ENCODE assay signal across 10 cellular contexts in genomic region chr17:50272246-50272645, GRCh38. TPM values are rescaled to one million over a fixed set of nuclear protein-coding genes. Genes with fewer than 3 reads are reported as not detected.
DNase-seq lines count a peak whose midpoint lies in the region; ATAC-seq, FAIRE-seq and TF ChIP-seq lines count a peak whose summit lies in the region.
"Had no signal": no experiment of that assay in that cellular context is flagged by ENCODE, and none has a peak within 500 bp of the region (broad histone marks: within the 10 kb centered on the region; RNA-seq: fewer than 3 reads in every experiment).

No MANE protein-coding gene starts in this region.

- BruUV-seq in HepG2 (replicated peaks; lab: Mats Ljungman, UMichigan): no TSS peak

- H3K4me2 ChIP-seq in HepG2 (ENCODE audit: low read depth, low read length): peak overlapping the region; percentile 61; the same call in 1 of the 2 replicates

- no peaks in the 10 kb centered on the region for H4K20me1 ChIP-seq in HepG2 (ENCODE audit: insufficient read depth, low read length)

- H3K4me3 ChIP-seq in adipocyte (ENCODE audit: low read length) (peak overlapping the region; percentile 78), HepG2 (replicated peaks in 1 of 3; ENCODE audit: insufficient read depth in 1 of 3, low read depth in 2 of 3, low read length in 3 of 3) (peak overlapping the region in 1 of 3 experiments; percentile 45; a peak in 1 of 6 replicates), subcutaneous abdominal adipose tissue (ENCODE audit: low read depth in 1 of 5, low read length in 5 of 5) (peak overlapping the region in 4 of 5 donors; percentile 60 to 75 (median 73))

- peaks cover 24% of the 10 kb centered on the region for H3K27me3 Mint-ChIP-seq in T-helper 1 cell treated with Interleukin-12 subunit alpha and Interleukin-12 subunit beta and Interleukin-4 antibody, amounts not matched to agents 30 μg/mL and 1 μg/mL, for 36 hours (ENCODE audit: low read depth)

- H2AFZ ChIP-seq in HepG2 (ENCODE audit: low read length): peak overlapping the region; percentile 20

- H3K27me3 ChIP-seq in adipocyte (replicated peaks; ENCODE audit: control insufficient read depth, insufficient read depth, low read length) (no peaks in the 10 kb centered on the region), HepG2 (ENCODE audit: control insufficient read depth in 1 of 2, insufficient read depth in 2 of 2, low read length in 2 of 2) (peaks cover 10 to 73% of the 10 kb centered on the region in 2 experiments; a peak in 4 of 5 replicates), subcutaneous abdominal adipose tissue (ENCODE audit: control insufficient read depth in 5 of 5, insufficient read depth in 4 of 5, low read length in 5 of 5) (peaks cover 12 to 32% (median 21%) of the 10 kb centered on the region in 5 donors)

- TF ChIP-seq POLR2A in HepG2 (IDR thresholded peaks at IDR 0.05; ENCODE audit: insufficient read depth in 1 of 2, low read depth in 2 of 2, low read length in 2 of 2): no peak
- no peak for TF ChIP-seq POLR2A in GM18505 (IDR thresholded peaks at IDR 0.05; ENCODE audit: borderline replicate concordance, extremely low read depth, insufficient read depth, insufficient read length)

- H3K4me1 ChIP-seq in adipocyte (ENCODE audit: control insufficient read depth, insufficient read depth, low read length): peaks cover 52% of the 10 kb centered on the region
- peaks cover 27% of the 10 kb centered on the region for H3K4me1 ChIP-seq in HepG2 (ENCODE audit: insufficient read depth, low read length)
- H3K4me1 ChIP-seq in subcutaneous abdominal adipose tissue (ENCODE audit: control insufficient read depth in 5 of 5, insufficient read depth in 5 of 5, low read length in 5 of 5): peaks cover 0 to 23% (median 21%) of the 10 kb centered on the region in 5 donors

- in situ Hi-C loops in HepG2 (cut with HindIII; ENCODE audit: extremely low pct_ligation_motif_present, low pct_unique_long_range_greater_than_20kb): loop anchor here (5.0 kb wide), 1 partner anchor 65 kb away; no protein-coding TSS in a partner anchor

- 16% methylated on average over 7 of the region's 7 CpGs for WGBS in HepG2 (ENCODE audit: low lambda C conversion rate)

- no peak for TF ChIP-seq RAD21 in HepG2 (CRISPR knock-in tag; IDR thresholded peaks at IDR 0.05)

- ATAC-seq in HepG2: no peak
- ATAC-seq in GM19351 (IDR thresholded peaks at IDR 0.05; ENCODE audit: unreplicated experiment): no peak
- no peak for ATAC-seq in GM18505 (IDR thresholded peaks at IDR 0.05; ENCODE audit: unreplicated experiment)

- H3K36me3 Mint-ChIP-seq in T-helper 1 cell treated with Interleukin-12 subunit alpha and Interleukin-12 subunit beta and Interleukin-4 antibody, amounts not matched to agents 30 μg/mL and 1 μg/mL, for 36 hours (ENCODE audit: low read depth): peaks cover 2% of the 10 kb centered on the region

- POLR2A ChIA-PET in HepG2 (lab: Yijun Ruan, JAX): no interaction called here

- H3K9me3 ChIP-seq in adipocyte (ENCODE audit: control insufficient read depth, low read length) (no peaks in the 10 kb centered on the region), HepG2 (ENCODE audit: low read length) (no peaks in the 10 kb centered on the region), subcutaneous abdominal adipose tissue (ENCODE audit: control insufficient read depth in 5 of 5, low read length in 5 of 5) (no peaks in the 10 kb centered on the region)

- no peaks in the 10 kb centered on the region for H3K79me2 ChIP-seq in HepG2 (ENCODE audit: insufficient read depth, low read length)

- no peaks in the 10 kb centered on the region for H3K9me3 Mint-ChIP-seq in T-helper 1 cell treated with Interleukin-12 subunit alpha and Interleukin-12 subunit beta and Interleukin-4 antibody, amounts not matched to agents 30 μg/mL and 1 μg/mL, for 36 hours

- H3K4me1 Mint-ChIP-seq in T-helper 1 cell treated with Interleukin-12 subunit alpha and Interleukin-12 subunit beta and Interleukin-4 antibody, amounts not matched to agents 30 μg/mL and 1 μg/mL, for 36 hours (ENCODE audit: low read depth): peaks cover 18% of the 10 kb centered on the region

- peak overlapping the region; percentile 94 for H3K4me3 Mint-ChIP-seq in T-helper 1 cell treated with Interleukin-12 subunit alpha and Interleukin-12 subunit beta and Interleukin-4 antibody, amounts not matched to agents 30 μg/mL and 1 μg/mL, for 36 hours

- DNase-seq in T-helper 1 cell (no peak), adipocyte (ENCODE audit: low read depth) (no peak), HepG2 (ENCODE audit: low spot score) (no peak), C1 segment of cervical spinal cord (lab: John Stamatoyannopoulos, UW) (no peak)
- DNase-seq: KG1 had no signal

- CTCF ChIA-PET in HepG2 (lab: Yijun Ruan, JAX; ENCODE audit: low intra/inter-chr PET ratio, low total read pairs): interaction anchor here (3.0 to 10.8 kb wide), 2 partner anchors 25 to 72 kb away, joined by 17 to 301 read pairs; partner anchors contain the start of gene COL1A1

- TF ChIP-seq EP300 in HepG2 (IDR thresholded peaks at IDR 0.05; ENCODE audit: low read depth in 2 of 2, low read length in 2 of 2) (no peak), HepG2 (CRISPR knock-in tag; IDR thresholded peaks at IDR 0.05; ENCODE audit: borderline replicate concordance) (no peak)

- intact Hi-C loops in HepG2 (cut with micrococcal nuclease; ENCODE audit: unreplicated experiment): no loop called here

- no peak for FAIRE-seq in HepG2 (lab: Jason Lieb, UNC)
- FAIRE-seq: TTC549 had no signal

- no peaks in the 10 kb centered on the region for H3K36me3 ChIP-seq in adipocyte (ENCODE audit: control insufficient read depth, insufficient read depth, low read length, severe bottlenecking)
- no peaks in the 10 kb centered on the region for H3K36me3 ChIP-seq in HepG2 (replicated peaks in 1 of 2; ENCODE audit: control insufficient read depth in 1 of 2, insufficient read depth in 2 of 2, low read length in 2 of 2)
- no peaks in the 10 kb centered on the region for H3K36me3 ChIP-seq in subcutaneous abdominal adipose tissue (ENCODE audit: control insufficient read depth in 5 of 5, insufficient read depth in 5 of 5, low read length in 5 of 5)

- H3K9ac ChIP-seq in adipocyte (ENCODE audit: low read length) (peak overlapping the region; percentile 89), HepG2 (ENCODE audit: insufficient read depth, low read depth, low read length) (no peak overlapping the region), subcutaneous abdominal adipose tissue (ENCODE audit: low read length in 5 of 5) (peak overlapping the region in 3 of 5 donors; percentile 66 to 73 (median 71))

- H3K27ac ChIP-seq in HepG2 (ENCODE audit: extremely low read length, insufficient read depth, low read length) (no peak overlapping the region), subcutaneous abdominal adipose tissue (ENCODE audit: low read depth, low read length) (peak overlapping the region; percentile 5)

- peak overlapping the region; percentile 80 for H3K27ac Mint-ChIP-seq in T-helper 1 cell treated with Interleukin-12 subunit alpha and Interleukin-12 subunit beta and Interleukin-4 antibody, amounts not matched to agents 30 μg/mL and 1 μg/mL, for 36 hours

- no peak for TF ChIP-seq CTCF in HepG2 (CRISPR knock-in tag; IDR thresholded peaks at IDR 0.05)

TF ChIP-seq in HepG2, 621 proteins besides CTCF, POLR2A, EP300 and RAD21 (continues in another document):
- no peak for TF ChIP-seq ZNF101 (CRISPR knock-in tag; IDR thresholded peaks at IDR 0.05; ENCODE audit: borderline replicate concordance, low read depth)

RNA-seq across cellular contexts. Expression of gene TMEM92, which starts 2.0 kb away (rescaled TPM):
- total RNA-seq in HepG2 (2016; rRNA removed; fragmentation: Illumina TruSeq; extraction: Trizol): not detected in 2 replicates
- total RNA-seq in HepG2 (2016; cell fraction: cytosol; rRNA removed; fragmentation: Illumina TruSeq; extraction: Trizol; ENCODE audit: low read depth): not detected in 2 replicates
- not detected in 2 replicates for total RNA-seq in HepG2 (2016; cell fraction: insoluble cytoplasmic fraction; rRNA removed; fragmentation: Illumina TruSeq; extraction: Trizol)
- 0.14 TPM in 1 of 2 replicates, not detected in the other for total RNA-seq in HepG2 (2016; cell fraction: membrane; rRNA removed; fragmentation: Illumina TruSeq; extraction: Trizol)
- total RNA-seq in HepG2 (2016; cell fraction: nucleus; rRNA removed; fragmentation: Illumina TruSeq; extraction: Trizol): not detected in 2 replicates
- polyA plus RNA-seq in HepG2 (2011; rRNA removed): 0.07 and 0.10 TPM in 2 replicates
- polyA plus RNA-seq in HepG2 (2011; cell fraction: cytosol; rRNA removed): 0.25 and 0.47 TPM in 2 replicates
- polyA plus RNA-seq in HepG2 (2011; cell fraction: nucleus; rRNA removed): 0.07 and 0.08 TPM in 2 replicates
- 0.11 and 0.31 TPM in 2 replicates for polyA plus RNA-seq in HepG2 (2012)
- 0.05 and 0.06 TPM in 2 replicates for polyA plus RNA-seq in HepG2 (2016; cell fraction: cytosol; fragmentation: Illumina TruSeq; extraction: Trizol; ENCODE audit: low read depth)
- not detected in 2 replicates for polyA plus RNA-seq in HepG2 (2016; cell fraction: insoluble cytoplasmic fraction; fragmentation: Illumina TruSeq; extraction: Trizol; ENCODE audit: low read depth)
- 0.23 TPM in 1 of 2 replicates, not detected in the other for polyA plus RNA-seq in HepG2 (2016; cell fraction: membrane; fragmentation: Illumina TruSeq; extraction: Trizol; ENCODE audit: low read depth)
- not detected in 2 replicates for polyA plus RNA-seq in HepG2 (2016; cell fraction: nucleus; fragmentation: Illumina TruSeq; extraction: Trizol; ENCODE audit: insufficient read depth, low read depth)
- 0.32 and 15.1 TPM in 2 replicates for polyA minus RNA-seq in HepG2 (2011; rRNA and poly(A)+ RNA removed; ENCODE audit: low replicate concordance)
- not detected in 2 replicates for polyA minus RNA-seq in HepG2 (2011; cell fraction: cytosol; rRNA and poly(A)+ RNA removed)
- polyA minus RNA-seq in HepG2 (2011; cell fraction: nucleus; rRNA and poly(A)+ RNA removed): not detected in 2 replicates
